In the genomic region with DNA sequence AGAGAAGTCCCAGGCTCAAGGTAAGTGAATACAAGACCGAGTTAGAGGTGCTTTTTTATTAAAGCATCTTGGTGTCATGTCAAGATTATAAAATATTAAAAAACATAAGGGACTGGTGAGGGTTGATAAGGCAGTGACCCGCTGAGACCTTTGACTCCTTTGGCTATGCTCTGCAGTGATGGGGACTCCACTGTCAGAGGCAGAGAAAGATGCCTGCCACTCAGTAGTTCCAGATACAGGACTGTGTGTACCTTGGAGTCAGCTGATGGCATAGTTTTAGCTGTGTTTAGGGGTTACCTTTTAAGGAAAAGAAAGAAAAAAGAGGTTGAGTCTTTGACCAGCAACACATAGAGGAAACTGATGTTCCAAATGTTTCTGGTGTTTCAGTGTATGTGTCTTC, we compare ENCODE assay signal across 19 cellular contexts. TPM values are rescaled to one million over a fixed set of nuclear protein-coding genes. Genes with fewer than 3 reads are reported as not detected.
"Had no signal": no experiment of that assay in that cellular context is flagged by ENCODE, and none has a peak within 500 bp of the region (broad histone marks: within the 10 kb centered on the region; RNA-seq: fewer than 3 reads in every experiment).

No MANE protein-coding gene starts in this region.

- H3K4me1 ChIP-seq: esophagus squamous epithelium, upper lobe of left lung had no signal

- ATAC-seq: SK-N-SH treated with all-trans-retinoic acid at 6 μM for 48 hours had no signal

- H3K27ac ChIP-seq: esophagus squamous epithelium, upper lobe of left lung had no signal

- H3K9me3 Mint-ChIP-seq: natural killer cell treated with Interleukin-12 subunit alpha and Interleukin-12 subunit beta and Interleukin-15 and Interleukin-18, amount 100 ng/mL, for 72 hours had no signal

- H3K4me3 ChIP-seq: esophagus squamous epithelium, upper lobe of left lung had no signal

- H3K27me3 Mint-ChIP-seq: natural killer cell treated with Interleukin-12 subunit alpha and Interleukin-12 subunit beta and Interleukin-15 and Interleukin-18, amount 100 ng/mL, for 72 hours had no signal

- DNase-seq: activated CD4-positive, alpha-beta T cell treated with anti-CD3 and anti-CD28 coated beads for 4 hours; aorta; cerebellar nuclear complex; effector CD8-positive, alpha-beta T cell; esophagus squamous epithelium; hippocampal formation; mesenchymal stem cell; stimulated activated CD4-positive, alpha-beta T cell treated with anti-CD3 and anti-CD28 coated beads, Interleukin-2, amount 100 ng/mL, for 48 hours; stimulated activated naive CD4-positive, alpha-beta T cell treated with Interleukin-2 at 50 U/mL for 16 hours; upper lobe of left lung had no signal

- H3K27me3 ChIP-seq: esophagus squamous epithelium, upper lobe of left lung had no signal

- H3K9me3 ChIP-seq: esophagus squamous epithelium, upper lobe of left lung had no signal

- H3K4me3 Mint-ChIP-seq: natural killer cell treated with Interleukin-12 subunit alpha and Interleukin-12 subunit beta and Interleukin-15 and Interleukin-18, amount 100 ng/mL, for 72 hours had no signal

RNA-seq across cellular contexts. Expression of a gene that starts 40.8 kb away (rescaled TPM):
- total RNA-seq: aorta; endothelial cell of umbilical vein; esophagus squamous epithelium; fibroblast of villous mesenchyme; glomerular endothelial cell; liver; natural killer cell treated with Interleukin-12 subunit alpha and Interleukin-12 subunit beta and Interleukin-15 and Interleukin-18, amount 100 ng/mL, for 72 hours; renal cortical epithelial cell; temporal lobe had no signal
- polyA plus RNA-seq: aorta, endothelial cell of umbilical vein, keratinocyte, liver had no signal

RNA-seq across cellular contexts. Expression of a gene that starts 52.5 kb away (rescaled TPM):
- total RNA-seq: glomerular endothelial cell had no signal
- polyA plus RNA-seq: aorta had no signal
